27 cellular contexts compared by ENCODE assay signal in the genomic region with DNA sequence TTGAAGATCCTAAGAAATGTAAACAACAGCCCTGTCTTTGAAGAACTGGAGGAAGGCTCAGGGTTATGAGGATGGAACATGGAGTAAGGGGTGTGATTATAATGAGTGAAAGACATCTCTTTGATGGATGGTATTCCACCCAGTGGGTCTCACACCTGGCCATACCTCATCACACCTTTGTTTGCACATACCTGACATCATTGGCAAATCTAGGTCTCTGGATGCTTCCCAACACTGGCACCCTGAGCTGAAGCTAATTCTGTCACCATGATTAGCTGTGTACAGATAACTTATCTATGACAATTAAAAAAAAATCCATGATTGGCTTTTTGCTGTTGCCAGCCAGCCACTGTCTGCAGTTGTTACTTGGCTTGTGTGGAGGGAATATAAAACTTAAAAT.
DNase-seq lines count a peak whose midpoint lies in the region; ATAC-seq and TF ChIP-seq lines count a peak whose summit lies in the region.
"Had no signal": no experiment of that assay in that cellular context is flagged by ENCODE, and none has a peak within 500 bp of the region (broad histone marks: within the 10 kb centered on the region; RNA-seq: fewer than 3 reads in every experiment).

No MANE protein-coding gene starts in this region.

- H3K4me1 ChIP-seq in neural progenitor cell (peaks cover 46% of the 10 kb centered on the region), smooth muscle cell (ENCODE audit: low read depth) (peaks cover 37% of the 10 kb centered on the region)
- H3K4me1 ChIP-seq: pancreas had no signal

- DNase-seq in DMS53 (lab: John Stamatoyannopoulos, UW) = peak; percentile 87
- DNase-seq in NCI-H2081 (lab: John Stamatoyannopoulos, UW) = peak; percentile 28 to 88
- peak; percentile 34 for DNase-seq in SW480 (ENCODE audit: low spot score)
- DNase-seq in neural progenitor cell (ENCODE audit: low spot score) = no peak
- DNase-seq in activated T-cell treated with anti-CD3 and anti-CD28 coated beads, Interleukin-2, amount 50 U/mL, for 48 hours = no peak
- no peak for DNase-seq in smooth muscle cell (lab: John Stamatoyannopoulos, UW; ENCODE audit: unreplicated experiment)
- DNase-seq: activated CD4-positive, alpha-beta T cell treated with anti-CD3 and anti-CD28 coated beads, Interleukin-2, amount 10 ng/mL, durations not matched to agents 24 days and 14 days; activated CD8-positive, alpha-beta memory T cell treated with anti-CD3 and anti-CD28 coated beads, Interleukin-2, amount 10 ng/mL, durations not matched to agents 7 days and 5 days; activated naive CD4-positive, alpha-beta T cell; activated T-cell treated with anti-CD3 and anti-CD28 coated beads, Interleukin-2, amount 50 U/mL, for 72 hours; cerebellar nuclear complex; EL; left ventricle myocardium superior; natural killer cell; NCI-H1694 treated with DMSO at 0.1 percent for 48 hours; pancreas; Right ventricle myocardium superior; spleen; T-helper 9 cell had no signal

- no peak for TF ChIP-seq CTCF in neural progenitor cell (IDR thresholded peaks at IDR 0.05)
- no peak for TF ChIP-seq CTCF in smooth muscle cell (IDR thresholded peaks at IDR 0.05; ENCODE audit: borderline replicate concordance, insufficient read depth, poor library complexity, severe bottlenecking)

- H3K79me2 ChIP-seq in neural progenitor cell (ENCODE audit: low read depth) = peaks cover 56% of the 10 kb centered on the region
- no peaks in the 10 kb centered on the region for H3K79me2 ChIP-seq in smooth muscle cell (ENCODE audit: low read depth)

- H4K20me1 ChIP-seq in neural progenitor cell (ENCODE audit: low read depth) (peaks cover 48% of the 10 kb centered on the region), smooth muscle cell (ENCODE audit: low read depth) (no peaks in the 10 kb centered on the region)
- H4K20me1 ChIP-seq: BLaER1 had no signal

- H3F3A ChIP-seq in neural progenitor cell (ENCODE audit: low read depth) (peaks cover 25% of the 10 kb centered on the region), smooth muscle cell (ENCODE audit: low read depth) (peaks cover 7% of the 10 kb centered on the region)

- peaks cover 19% of the 10 kb centered on the region for H3K36me3 Mint-ChIP-seq in neural progenitor cell
- H3K36me3 Mint-ChIP-seq: activated CD8-positive, alpha-beta memory T cell treated with anti-CD3 and anti-CD28 coated beads, Interleukin-2, amount 10 ng/mL, durations not matched to agents 7 days and 5 days; natural killer cell had no signal

- H3K4me3 ChIP-seq in neural progenitor cell = no peak overlapping the region
- no peak overlapping the region for H3K4me3 ChIP-seq in smooth muscle cell
- H3K4me3 ChIP-seq: BLaER1, pancreas, PC-9, right atrium auricular region, spleen, tibial nerve had no signal

- ATAC-seq in GM21447 (IDR thresholded peaks at IDR 0.05; ENCODE audit: unreplicated experiment) = no peak
- ATAC-seq: activated CD8-positive, alpha-beta memory T cell treated with anti-CD3 and anti-CD28 coated beads, Interleukin-2, amount 10 ng/mL, durations not matched to agents 7 days and 5 days; activated T-cell treated with anti-CD3 and anti-CD28 coated beads, Interleukin-2, amount 50 U/mL, for 72 hours; natural killer cell had no signal

- H3K27ac ChIP-seq in neural progenitor cell (no peak overlapping the region), smooth muscle cell (ENCODE audit: low read depth) (no peak overlapping the region)
- H3K27ac ChIP-seq: BLaER1, HL-60, pancreas, PC-9, right atrium auricular region, spleen, tibial nerve, VCaP had no signal

- no peaks in the 10 kb centered on the region for H3K9me3 Mint-ChIP-seq in neural progenitor cell
- H3K9me3 Mint-ChIP-seq: activated T-cell treated with anti-CD3 and anti-CD28 coated beads, Interleukin-2, amount 50 U/mL, for 72 hours had no signal

- H2AFZ ChIP-seq in neural progenitor cell (replicated peaks) = no peak overlapping the region
- no peak overlapping the region for H2AFZ ChIP-seq in smooth muscle cell (ENCODE audit: low read depth)
- H2AFZ ChIP-seq: PC-9 had no signal

- no peaks in the 10 kb centered on the region for H3K27me3 Mint-ChIP-seq in neural progenitor cell (ENCODE audit: insufficient read depth, low read depth)
- H3K27me3 Mint-ChIP-seq: activated CD4-positive, alpha-beta T cell treated with anti-CD3 and anti-CD28 coated beads, Interleukin-2, amount 10 ng/mL, durations not matched to agents 24 days and 14 days; activated CD8-positive, alpha-beta memory T cell treated with anti-CD3 and anti-CD28 coated beads, Interleukin-2, amount 10 ng/mL, durations not matched to agents 7 days and 5 days had no signal

- H3K27me3 ChIP-seq in neural progenitor cell = no peaks in the 10 kb centered on the region
- H3K27me3 ChIP-seq in smooth muscle cell (ENCODE audit: low read depth) = no peaks in the 10 kb centered on the region
- H3K27me3 ChIP-seq: BLaER1, pancreas, right atrium auricular region, spleen, tibial nerve had no signal

- peaks cover 57% of the 10 kb centered on the region for H3K4me1 Mint-ChIP-seq in neural progenitor cell
- H3K4me1 Mint-ChIP-seq: activated CD8-positive, alpha-beta memory T cell treated with anti-CD3 and anti-CD28 coated beads, Interleukin-2, amount 10 ng/mL, durations not matched to agents 7 days and 5 days; natural killer cell had no signal

- H3K36me3 ChIP-seq in neural progenitor cell = no peaks in the 10 kb centered on the region
- H3K36me3 ChIP-seq in smooth muscle cell (ENCODE audit: low read depth) = no peaks in the 10 kb centered on the region
- H3K36me3 ChIP-seq: BLaER1, pancreas, right atrium auricular region, spleen, tibial nerve had no signal

- H3K9ac ChIP-seq in neural progenitor cell (no peak overlapping the region), smooth muscle cell (ENCODE audit: low read depth) (no peak overlapping the region)
- H3K9ac ChIP-seq: BLaER1 had no signal

- H3K9me3 ChIP-seq in neural progenitor cell (ENCODE audit: low read depth) = no peaks in the 10 kb centered on the region
- no peaks in the 10 kb centered on the region for H3K9me3 ChIP-seq in smooth muscle cell (replicated peaks; ENCODE audit: low read depth)
- H3K9me3 ChIP-seq: pancreas, right atrium auricular region, spleen, tibial nerve had no signal

- no peak overlapping the region for H3K27ac Mint-ChIP-seq in neural progenitor cell
- H3K27ac Mint-ChIP-seq: activated CD4-positive, alpha-beta T cell treated with anti-CD3 and anti-CD28 coated beads, Interleukin-2, amount 10 ng/mL, durations not matched to agents 24 days and 14 days; activated CD8-positive, alpha-beta memory T cell treated with anti-CD3 and anti-CD28 coated beads, Interleukin-2, amount 10 ng/mL, durations not matched to agents 7 days and 5 days; activated T-cell treated with anti-CD3 and anti-CD28 coated beads, Interleukin-2, amount 50 U/mL, for 72 hours; natural killer cell had no signal

- peak overlapping the region; percentile 45 for H3K4me2 ChIP-seq in neural progenitor cell
- H3K4me2 ChIP-seq in smooth muscle cell = no peak overlapping the region
- H3K4me2 ChIP-seq: BLaER1, PC-9 had no signal

- peak overlapping the region; percentile 7 for H3K4me3 Mint-ChIP-seq in neural progenitor cell
- H3K4me3 Mint-ChIP-seq: activated CD4-positive, alpha-beta T cell treated with anti-CD3 and anti-CD28 coated beads, Interleukin-2, amount 10 ng/mL, durations not matched to agents 24 days and 14 days; activated CD8-positive, alpha-beta memory T cell treated with anti-CD3 and anti-CD28 coated beads, Interleukin-2, amount 10 ng/mL, durations not matched to agents 7 days and 5 days; activated T-cell treated with anti-CD3 and anti-CD28 coated beads, Interleukin-2, amount 50 U/mL, for 72 hours; mesothelial cell of epicardium; natural killer cell had no signal

Comparison
In these comparisons a context has a peak if more than half of its experiments do, and no peak if none do; other contexts are left out.
1. DNase-seq: peak in DMS53 (single experiment), NCI-H2081 (2 of 2) and SW480 (single experiment); none in neural progenitor cell (single experiment), activated T-cell treated with anti-CD3 and anti-CD28 coated beads, Interleukin-2, amount 50 U/mL, for 48 hours (0 of 2) and smooth muscle cell (single experiment).